Comparison of ENCODE assay signal across 8 cellular contexts in the genomic region with DNA sequence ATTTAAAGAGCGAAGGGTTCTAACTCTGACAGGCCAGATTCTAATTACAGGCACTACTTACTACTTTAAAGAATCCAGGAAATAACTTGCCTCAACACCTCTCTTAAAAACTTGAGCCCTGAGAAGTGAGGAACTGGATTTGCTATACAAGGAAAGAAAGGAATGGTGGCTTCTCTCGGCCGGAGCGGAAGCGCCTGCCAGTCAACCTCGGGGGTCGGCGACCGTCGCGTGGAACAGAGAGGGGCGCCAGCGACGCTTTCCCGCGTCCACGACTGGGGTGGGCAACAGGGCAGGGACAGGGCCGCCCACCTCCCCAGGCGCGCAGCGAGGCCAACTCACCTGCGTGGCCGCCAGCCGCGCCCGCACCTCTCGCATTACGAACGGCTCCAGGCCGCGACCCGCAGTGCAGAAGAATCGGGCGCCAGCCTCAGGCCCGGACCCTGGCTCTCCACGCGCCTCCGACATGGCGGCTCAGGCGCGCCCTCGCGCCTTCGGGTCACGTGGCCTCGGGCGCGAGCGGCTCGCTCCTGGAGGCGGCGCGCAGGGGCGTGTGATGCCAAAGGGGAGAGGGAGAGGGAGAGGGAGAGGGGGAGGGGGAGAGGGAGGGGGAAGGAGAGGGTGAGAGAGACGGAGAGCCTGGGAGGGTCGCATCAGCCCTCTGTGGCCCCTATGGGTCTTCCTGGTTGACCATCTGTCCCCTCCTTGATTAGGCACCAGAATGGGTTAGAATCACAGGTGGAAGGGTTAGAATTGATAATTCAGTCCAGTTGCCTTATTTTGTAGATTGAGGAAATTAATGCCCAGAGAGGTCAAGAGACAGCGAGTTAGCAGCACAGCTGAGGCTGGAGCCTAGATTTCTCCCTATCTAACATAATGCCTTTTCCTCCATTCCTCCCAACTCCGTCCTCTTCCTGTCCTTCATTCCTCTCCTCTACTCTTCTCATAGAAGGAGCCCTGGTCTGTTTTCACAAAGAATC. TPM values are rescaled to one million over a fixed set of nuclear protein-coding genes. Genes with fewer than 3 reads are reported as not detected.
DNase-seq lines count a peak whose midpoint lies in the region; ATAC-seq and TF ChIP-seq lines count a peak whose summit lies in the region.

A gene with protein sequence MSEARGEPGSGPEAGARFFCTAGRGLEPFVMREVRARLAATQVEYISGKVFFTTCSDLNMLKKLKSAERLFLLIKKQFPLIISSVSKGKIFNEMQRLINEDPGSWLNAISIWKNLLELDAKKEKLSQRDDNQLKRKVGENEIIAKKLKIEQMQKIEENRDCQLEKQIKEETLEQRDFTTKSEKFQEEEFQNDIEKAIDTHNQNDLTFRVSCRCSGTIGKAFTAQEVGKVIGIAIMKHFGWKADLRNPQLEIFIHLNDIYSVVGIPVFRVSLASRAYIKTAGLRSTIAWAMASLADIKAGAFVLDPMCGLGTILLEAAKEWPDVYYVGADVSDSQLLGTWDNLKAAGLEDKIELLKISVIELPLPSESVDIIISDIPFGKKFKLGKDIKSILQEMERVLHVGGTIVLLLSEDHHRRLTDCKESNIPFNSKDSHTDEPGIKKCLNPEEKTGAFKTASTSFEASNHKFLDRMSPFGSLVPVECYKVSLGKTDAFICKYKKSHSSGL (minus strand): TSS at position 484 of the 977 bp plus-strand sequence. CDS start 19 bp downstream, at position 465.

- dilution Hi-C loops in mammary epithelial cell (cut with HindIII; ENCODE audit: low sequenced_read_pairs): no loop called here

- H3K9me3 Mint-ChIP-seq in immature natural killer cell: no peaks in the 10 kb centered on the region

- H3K4me3 Mint-ChIP-seq in immature natural killer cell: peak within 1 kb of the TSS; percentile 96 to 98 (median 97)

- peaks cover 0 to 4% (median 0%) of the 10 kb centered on the region in 3 donors for H3K36me3 Mint-ChIP-seq in immature natural killer cell

- TF ChIP-seq CTCF in WERI-Rb-1 (IDR thresholded peaks at IDR 0.05; ENCODE audit: low read depth, low read length) (0 out of 2 replicates have a peak, but pooled peaks have one; percentile 2), mammary epithelial cell (conservative IDR thresholded peaks at IDR 0.05 in 1 of 2, IDR thresholded peaks at IDR 0.05 in 1 of 2; ENCODE audit: extremely low read depth in 1 of 2, insufficient read depth in 1 of 2, low read depth in 1 of 2, low read length in 2 of 2) (no peak), smooth muscle cell (IDR thresholded peaks at IDR 0.05; ENCODE audit: borderline replicate concordance, insufficient read depth, poor library complexity, severe bottlenecking) (no peak)

- H3K9me3 ChIP-seq in WERI-Rb-1 (ENCODE audit: severe bottlenecking): no peaks in the 10 kb centered on the region
- no peaks in the 10 kb centered on the region for H3K9me3 ChIP-seq in mammary epithelial cell (replicated peaks; ENCODE audit: insufficient read depth, low read length)
- H3K9me3 ChIP-seq in smooth muscle cell (replicated peaks; ENCODE audit: low read depth): no peaks in the 10 kb centered on the region

- no TSS peak for BruUV-seq in mammary epithelial cell (replicated peaks; lab: Mats Ljungman, UMichigan)

- H2AFZ ChIP-seq in mammary epithelial cell (ENCODE audit: low read depth, low read length) (peak within 1 kb of the TSS; percentile 91), smooth muscle cell (ENCODE audit: low read depth) (peak within 1 kb of the TSS; percentile 98)

- H3K4me2 ChIP-seq in mammary epithelial cell (ENCODE audit: insufficient read depth, low read depth, low read length): peak within 1 kb of the TSS; percentile 84
- peak within 1 kb of the TSS; percentile 99 for H3K4me2 ChIP-seq in smooth muscle cell

- 7% methylated on average over 33 of the region's 58 CpGs for WGBS in mammary epithelial cell (ENCODE audit: low coverage, missing lambda C conversion rate)
- WGBS in smooth muscle cell (ENCODE audit: low lambda C conversion rate): 5% methylated on average over 51 of the region's 58 CpGs

- peaks cover 33% of the 10 kb centered on the region for H3K36me3 ChIP-seq in WERI-Rb-1
- H3K36me3 ChIP-seq in mammary epithelial cell (ENCODE audit: insufficient read depth, low read length): peaks cover 8% of the 10 kb centered on the region
- no peaks in the 10 kb centered on the region for H3K36me3 ChIP-seq in smooth muscle cell (ENCODE audit: low read depth)

- intact Hi-C loops in mammary epithelial cell (cut with micrococcal nuclease): no loop called here

- peaks cover 0 to 4% (median 0%) of the 10 kb centered on the region in 3 donors for H3K27me3 Mint-ChIP-seq in immature natural killer cell (ENCODE audit: low read depth in 3 of 3)

- peaks cover 53 to 61% of the 10 kb centered on the region in 2 donors for H3K4me1 Mint-ChIP-seq in immature natural killer cell

- peaks cover 17% of the 10 kb centered on the region for H3F3A ChIP-seq in smooth muscle cell (ENCODE audit: low read depth)

- H3K27me3 ChIP-seq in WERI-Rb-1 (ENCODE audit: insufficient read depth, low read depth, severe bottlenecking) (no peaks in the 10 kb centered on the region), mammary epithelial cell (ENCODE audit: insufficient read depth, low read length) (no peaks in the 10 kb centered on the region), smooth muscle cell (ENCODE audit: low read depth) (no peaks in the 10 kb centered on the region)

- peaks cover 17% of the 10 kb centered on the region for H3K4me1 ChIP-seq in mammary epithelial cell (ENCODE audit: insufficient read depth, low read length)
- H3K4me1 ChIP-seq in smooth muscle cell (ENCODE audit: low read depth): peaks cover 22% of the 10 kb centered on the region

- peak within 1 kb of the TSS; percentile 90 for H3K9ac ChIP-seq in mammary epithelial cell (ENCODE audit: insufficient read depth, low read length)
- peak within 1 kb of the TSS; percentile 93 for H3K9ac ChIP-seq in smooth muscle cell (ENCODE audit: low read depth)

- CTCF ChIA-PET in mammary epithelial cell (lab: Charles Lee; ENCODE audit: low non-redundant PET): no interaction called here

- ATAC-seq in GM18508 (IDR thresholded peaks at IDR 0.05; ENCODE audit: insufficient read depth, unreplicated experiment): peak; percentile 55
- ATAC-seq in HG02973 (IDR thresholded peaks at IDR 0.05; ENCODE audit: unreplicated experiment): peak; percentile 80

- H3K4me3 ChIP-seq in WERI-Rb-1 (ENCODE audit: low read depth, low read length) (peak within 1 kb of the TSS; percentile 96), mammary epithelial cell (replicated peaks in 1 of 3; ENCODE audit: insufficient read depth in 1 of 3, low read depth in 2 of 3, low read length in 3 of 3) (peak within 1 kb of the TSS; percentile 73 to 99 (median 91)), smooth muscle cell (peak within 1 kb of the TSS; percentile 88)

- peaks cover 49% of the 10 kb centered on the region for H3K79me2 ChIP-seq in mammary epithelial cell (ENCODE audit: insufficient read depth, low read length)
- peaks cover 44% of the 10 kb centered on the region for H3K79me2 ChIP-seq in smooth muscle cell (ENCODE audit: low read depth)

- H3K27ac ChIP-seq in WERI-Rb-1 (peak within 1 kb of the TSS; percentile 94), mammary epithelial cell (ENCODE audit: insufficient read depth, low read depth, low read length) (peak within 1 kb of the TSS; percentile 85), smooth muscle cell (ENCODE audit: low read depth) (peak within 1 kb of the TSS; percentile 77)

- H4K20me1 ChIP-seq in mammary epithelial cell (ENCODE audit: insufficient read depth, low read length) (no peaks in the 10 kb centered on the region), smooth muscle cell (ENCODE audit: low read depth) (no peaks in the 10 kb centered on the region)

- peak within 1 kb of the TSS; percentile 88 to 93 (median 92) for H3K27ac Mint-ChIP-seq in immature natural killer cell

- in situ Hi-C loops in mammary epithelial cell (cut with MboI; ENCODE audit: low sequenced_read_pairs in 2 of 2): no loop called here

- DNase-seq in 8988T (peak; percentile 64), NCI-H2107 treated with DMSO at 0.1 percent for 48 hours (lab: John Stamatoyannopoulos, UW; ENCODE audit: unreplicated experiment) (peak; percentile 5), WERI-Rb-1 (peak; percentile 93), mammary epithelial cell (peak; percentile 63), immature natural killer cell (peak; percentile 51 to 64 (median 62)), smooth muscle cell (lab: John Stamatoyannopoulos, UW; ENCODE audit: unreplicated experiment) (no peak)

RNA-seq across cellular contexts. Expression of the gene that starts here (rescaled TPM):
- total RNA-seq in mammary epithelial cell (10 to 100 TPM; 15.0 to 15.7 TPM), smooth muscle cell (18.6 and 18.8 TPM in 2 replicates)
- polyA plus RNA-seq in mammary epithelial cell (8.4 TPM), immature natural killer cell (10 to 100 TPM in 1 of 3 donors, 1 to 10 TPM in 2; 4.0 to 15.0 (median 5.1) TPM), smooth muscle cell (13.1 and 14.5 TPM in 2 replicates)
- 4.2 TPM for polyA minus RNA-seq in mammary epithelial cell
